ENCODE assay signal across 15 cellular contexts in the genomic region with DNA sequence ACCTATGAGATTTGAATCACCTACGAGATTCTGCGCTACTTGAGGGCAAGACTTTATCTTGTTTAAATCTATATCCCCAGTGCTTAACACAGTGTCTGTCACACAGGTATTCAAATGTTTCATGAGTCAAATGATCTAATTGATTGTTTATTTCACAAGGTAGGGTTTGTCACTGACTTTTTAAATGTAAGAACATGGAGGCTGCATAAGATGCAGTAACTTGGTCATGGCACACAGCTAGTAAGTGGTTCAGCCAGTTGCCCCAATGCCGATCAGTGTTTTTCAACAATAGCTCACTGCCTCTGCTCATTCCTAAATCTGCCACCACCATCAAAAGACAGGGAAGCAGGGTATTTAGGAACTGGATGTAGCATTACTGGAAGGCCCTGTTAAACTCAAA. TPM values are rescaled to one million over a fixed set of nuclear protein-coding genes. Genes with fewer than 3 reads are reported as not detected.
DNase-seq lines count a peak whose midpoint lies in the region; ATAC-seq and TF ChIP-seq lines count a peak whose summit lies in the region.
"Had no signal": no experiment of that assay in that cellular context is flagged by ENCODE, and none has a peak within 500 bp of the region (broad histone marks: within the 10 kb centered on the region; RNA-seq: fewer than 3 reads in every experiment).

No MANE protein-coding gene starts in this region.

- peak overlapping the region; percentile 48 for H2AFZ ChIP-seq in ACC112 (ENCODE audit: low read length, unreplicated experiment)

- H3K27ac ChIP-seq in ACC112 (ENCODE audit: low read depth, low read length): peak overlapping the region; percentile 69
- peak overlapping the region; percentile 90 for H3K27ac ChIP-seq in RWPE2 (ENCODE audit: poor library complexity, severe bottlenecking)
- H3K27ac ChIP-seq: C4-2B had no signal

- H3K27me3 ChIP-seq in ACC112 (ENCODE audit: insufficient read depth, low read length) (no peaks in the 10 kb centered on the region), RWPE2 (ENCODE audit: insufficient read depth, poor library complexity, severe bottlenecking) (no peaks in the 10 kb centered on the region), skeletal muscle satellite cell (ENCODE audit: control insufficient read depth, insufficient read depth, low read length) (no peaks in the 10 kb centered on the region)

- H3K27me3 Mint-ChIP-seq in naive thymus-derived CD8-positive, alpha-beta T cell: peaks cover 0 to 3% (median 0%) of the 10 kb centered on the region in 5 donors

- no peaks in the 10 kb centered on the region for H3K79me2 ChIP-seq in ACC112 (ENCODE audit: control insufficient read depth, insufficient read depth, low read length, unreplicated experiment)

- POLR2A ChIA-PET in naive thymus-derived CD8-positive, alpha-beta T cell (lab: Charles Lee): no interaction called here

- no peak overlapping the region; the same call in 1 of the 2 replicates for H3K4me3 ChIP-seq in ACC112 (ENCODE audit: low read depth, low read length)
- H3K4me3 ChIP-seq in RWPE2 (ENCODE audit: severe bottlenecking): no peak overlapping the region
- H3K4me3 ChIP-seq in skeletal muscle satellite cell (ENCODE audit: low read length): no peak overlapping the region
- H3K4me3 ChIP-seq: K562 had no signal

- no peak overlapping the region for H3K4me3 Mint-ChIP-seq in naive thymus-derived CD8-positive, alpha-beta T cell

- H3K4me1 Mint-ChIP-seq in naive thymus-derived CD8-positive, alpha-beta T cell: no peaks in the 10 kb centered on the region

- no peaks in the 10 kb centered on the region for H3K9me3 Mint-ChIP-seq in naive thymus-derived CD8-positive, alpha-beta T cell

- peaks cover 15% of the 10 kb centered on the region for H3K4me1 ChIP-seq in ACC112 (ENCODE audit: control insufficient read depth, insufficient read depth, low read length, unreplicated experiment)
- H3K4me1 ChIP-seq in RWPE2 (ENCODE audit: insufficient read depth, poor library complexity, severe bottlenecking): peaks cover 19% of the 10 kb centered on the region
- H3K4me1 ChIP-seq in skeletal muscle satellite cell (ENCODE audit: control insufficient read depth, insufficient read depth, low read length): peaks cover 11% of the 10 kb centered on the region

- H3K9me3 ChIP-seq in RWPE2 (ENCODE audit: severe bottlenecking) (no peaks in the 10 kb centered on the region), skeletal muscle satellite cell (replicated peaks; ENCODE audit: low read length) (no peaks in the 10 kb centered on the region)

- H3K9ac ChIP-seq in skeletal muscle satellite cell (ENCODE audit: low read depth, low read length): no peak overlapping the region

- ATAC-seq in RWPE2 (ENCODE audit: low read depth) (peak; percentile 49), esophagus mucosa (peak; percentile 80), GM18505 (IDR thresholded peaks at IDR 0.05; ENCODE audit: unreplicated experiment) (no peak), HG02970 (IDR thresholded peaks at IDR 0.05; ENCODE audit: low FRiP score, unreplicated experiment) (no peak), HG02938 (IDR thresholded peaks at IDR 0.05; ENCODE audit: unreplicated experiment) (no peak)
- ATAC-seq in naive thymus-derived CD8-positive, alpha-beta T cell: no peak
- ATAC-seq: K562 had no signal

- no peak overlapping the region for H3K27ac Mint-ChIP-seq in naive thymus-derived CD8-positive, alpha-beta T cell

- no peak for DNase-seq in RWPE2 (ENCODE audit: low spot score)
- no peak for DNase-seq in naive thymus-derived CD8-positive, alpha-beta T cell
- DNase-seq: DMS53, NCI-H146, NCI-H2081 treated with DMSO at 0.1 percent for 48 hours, NCI-H345, NCI-H69 had no signal

- H3K4me2 ChIP-seq in skeletal muscle satellite cell (ENCODE audit: low read length): peak overlapping the region; percentile 29

- H3K36me3 Mint-ChIP-seq in naive thymus-derived CD8-positive, alpha-beta T cell: no peaks in the 10 kb centered on the region

- H3K36me3 ChIP-seq in ACC112 (ENCODE audit: insufficient read depth, low read length) (no peaks in the 10 kb centered on the region), RWPE2 (ENCODE audit: low read depth) (no peaks in the 10 kb centered on the region; the same call in 1 of the 2 replicates), skeletal muscle satellite cell (ENCODE audit: insufficient read depth, low read length) (no peaks in the 10 kb centered on the region)

- TF ChIP-seq CTCF in RWPE2 (IDR thresholded peaks at IDR 0.05; ENCODE audit: poor library complexity, severe bottlenecking): no peak

- no peak for TF ChIP-seq POLR2A in GM18505 (IDR thresholded peaks at IDR 0.05; ENCODE audit: borderline replicate concordance, extremely low read depth, insufficient read depth, insufficient read length)

RNA-seq across cellular contexts. Expression of a gene that starts 42.4 kb away (rescaled TPM):
- total RNA-seq in esophagus mucosa: 21.9 TPM
- 2.0 and 4.8 TPM in 2 replicates for total RNA-seq in skeletal muscle satellite cell (2012; rRNA removed)
- total RNA-seq in naive thymus-derived CD8-positive, alpha-beta T cell: 1 to 10 TPM; 2.5 to 3.8 TPM
- polyA plus RNA-seq in naive thymus-derived CD8-positive, alpha-beta T cell: 1 to 10 TPM in 2 of 3 donors, under 1 TPM in 1; 0.73 to 1.7 (median 1.5) TPM
- total RNA-seq: K562 had no signal
- polyA plus RNA-seq: K562 had no signal

Comparison
In these comparisons a context has a peak if more than half of its experiments do, and no peak if none do; other contexts are left out.
1. ATAC-seq: peak in RWPE2 (single experiment) and esophagus mucosa (single experiment); none in GM18505 (single experiment), HG02970 (single experiment), HG02938 (single experiment) and naive thymus-derived CD8-positive, alpha-beta T cell (0 of 2).